24 cellular contexts compared by ENCODE assay signal in the genomic region with DNA sequence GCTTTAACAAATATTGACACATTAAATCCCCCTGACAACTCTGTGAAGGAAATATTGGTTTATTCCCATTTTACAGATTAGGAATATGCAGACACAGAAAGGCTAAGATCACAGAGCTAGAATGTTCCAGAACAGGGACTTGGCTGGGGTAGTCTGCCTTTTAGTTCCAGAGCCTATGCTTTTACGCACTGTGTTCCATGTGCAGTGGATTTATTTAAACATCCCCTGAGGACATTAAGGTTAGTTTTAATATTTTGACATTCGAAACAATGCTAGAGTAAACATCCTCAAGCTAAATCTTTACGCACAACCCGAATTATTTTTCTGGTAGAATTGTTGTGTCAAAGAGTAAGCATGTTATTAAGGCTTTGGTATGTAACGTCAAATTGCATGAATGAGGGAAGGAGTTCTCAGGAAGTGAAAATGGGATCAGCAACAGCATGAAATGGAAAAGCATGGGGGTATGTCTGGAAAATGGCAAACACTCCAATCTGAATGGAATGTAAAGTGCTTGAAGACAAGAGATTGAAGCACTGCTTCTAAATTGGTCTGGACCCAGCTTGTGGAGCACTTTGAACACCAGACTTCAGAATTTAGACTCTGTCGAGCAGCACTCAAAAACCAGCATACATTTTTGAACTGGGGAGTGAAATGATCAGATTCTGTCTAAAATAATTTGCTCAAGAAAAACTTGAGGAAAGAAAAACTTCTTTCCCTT.
"Had no signal": no experiment of that assay in that cellular context is flagged by ENCODE, and none has a peak within 500 bp of the region (broad histone marks: within the 10 kb centered on the region; RNA-seq: fewer than 3 reads in every experiment).

No MANE protein-coding gene starts in this region.

- H3K4me1 Mint-ChIP-seq: activated naive CD8-positive, alpha-beta T cell treated with anti-CD3 and anti-CD28 coated beads, Interleukin-2, amount 10 ng/mL, durations not matched to agents 7 days and 5 days had no signal

- DNase-seq: activated CD4-positive, alpha-beta T cell treated with anti-CD3 and anti-CD28 coated beads, Interleukin-2, amount 10 ng/mL, durations not matched to agents 24 days and 14 days; activated CD4-positive, alpha-beta T cell treated with anti-CD3 and anti-CD28 coated beads, Interleukin-2, amount 50 U/mL, for 4 hours; activated CD8-positive, alpha-beta T cell treated with anti-CD3 and anti-CD28 coated beads for 36 hours; activated effector memory CD4-positive, alpha-beta T cell treated with anti-CD3 and anti-CD28 coated beads, Interleukin-2, amount 50 U/mL, for 16 hours; activated naive CD4-positive, alpha-beta T cell; activated naive CD8-positive, alpha-beta T cell treated with anti-CD3 and anti-CD28 coated beads, Interleukin-2, amount 10 ng/mL, durations not matched to agents 7 days and 5 days; activated T-cell treated with anti-CD3 and anti-CD28 coated beads, Interleukin-2, amount 50 U/mL, for 1 hour; activated T-cell treated with anti-CD3 and anti-CD28 coated beads, Interleukin-2, amount 50 U/mL, for 72 hours; amygdala; Karpas-422; KBM-7; NCI-H1105; NCI-H146; NCI-H1930; NCI-H345; NCI-H524; SHP77; SJCRH30; SK-N-SH had no signal

- H3K36me3 Mint-ChIP-seq: activated naive CD4-positive, alpha-beta T cell treated with anti-CD3 and anti-CD28 coated beads, Interleukin-2, amount 50 U/mL, for 24 hours; activated naive CD8-positive, alpha-beta T cell treated with anti-CD3 and anti-CD28 coated beads, Interleukin-2, amount 10 ng/mL, durations not matched to agents 7 days and 5 days had no signal

- ATAC-seq: activated CD8-positive, alpha-beta T cell treated with anti-CD3 and anti-CD28 coated beads for 36 hours; activated T-cell treated with anti-CD3 and anti-CD28 coated beads, Interleukin-2, amount 50 U/mL, for 72 hours; activated T-helper 17 cell treated with anti-CD3 and anti-CD28 coated beads, Interleukin-2, amount 50 U/mL, for 72 hours; Panc1 had no signal

- H3K9me3 Mint-ChIP-seq: activated CD4-positive, alpha-beta T cell treated with anti-CD3 and anti-CD28 coated beads, Interleukin-2, amount 10 ng/mL, durations not matched to agents 24 days and 14 days; activated CD8-positive, alpha-beta T cell treated with anti-CD3 and anti-CD28 coated beads for 36 hours; activated naive CD4-positive, alpha-beta T cell treated with anti-CD3 and anti-CD28 coated beads, Interleukin-2, amount 50 U/mL, for 24 hours; activated naive CD8-positive, alpha-beta T cell treated with anti-CD3 and anti-CD28 coated beads, Interleukin-2, amount 10 ng/mL, durations not matched to agents 7 days and 5 days; activated T-cell treated with anti-CD3 and anti-CD28 coated beads, Interleukin-2, amount 50 U/mL, for 72 hours; activated T-helper 17 cell treated with anti-CD3 and anti-CD28 coated beads, Interleukin-2, amount 50 U/mL, for 72 hours; T-helper 1 cell treated with Interleukin-12 subunit alpha and Interleukin-12 subunit beta and Interleukin-4 antibody, amounts not matched to agents 30 μg/mL and 1 μg/mL, for 36 hours; T-helper 2 cell treated with Interferon-gamma antibody and Interleukin-4, amounts not matched to agents 5 μg/mL and 100 μg/mL, for 36 hours had no signal

- H3K4me3 Mint-ChIP-seq: activated CD4-positive, alpha-beta T cell treated with anti-CD3 and anti-CD28 coated beads, Interleukin-2, amount 10 ng/mL, durations not matched to agents 24 days and 14 days; activated CD8-positive, alpha-beta T cell treated with anti-CD3 and anti-CD28 coated beads for 36 hours; activated naive CD4-positive, alpha-beta T cell treated with anti-CD3 and anti-CD28 coated beads, Interleukin-2, amount 50 U/mL, for 24 hours; activated naive CD8-positive, alpha-beta T cell treated with anti-CD3 and anti-CD28 coated beads, Interleukin-2, amount 10 ng/mL, durations not matched to agents 7 days and 5 days; activated T-cell treated with anti-CD3 and anti-CD28 coated beads, Interleukin-2, amount 50 U/mL, for 72 hours; activated T-helper 17 cell treated with anti-CD3 and anti-CD28 coated beads, Interleukin-2, amount 50 U/mL, for 72 hours; T-helper 1 cell treated with Interleukin-12 subunit alpha and Interleukin-12 subunit beta and Interleukin-4 antibody, amounts not matched to agents 30 μg/mL and 1 μg/mL, for 36 hours; T-helper 2 cell treated with Interferon-gamma antibody and Interleukin-4, amounts not matched to agents 5 μg/mL and 100 μg/mL, for 36 hours had no signal

- H3K27me3 Mint-ChIP-seq: activated CD8-positive, alpha-beta T cell treated with anti-CD3 and anti-CD28 coated beads for 36 hours; activated naive CD4-positive, alpha-beta T cell treated with anti-CD3 and anti-CD28 coated beads, Interleukin-2, amount 50 U/mL, for 24 hours; activated T-helper 17 cell treated with anti-CD3 and anti-CD28 coated beads, Interleukin-2, amount 50 U/mL, for 72 hours had no signal

- H3K27ac Mint-ChIP-seq: activated CD4-positive, alpha-beta T cell treated with anti-CD3 and anti-CD28 coated beads, Interleukin-2, amount 10 ng/mL, durations not matched to agents 24 days and 14 days; activated CD8-positive, alpha-beta T cell treated with anti-CD3 and anti-CD28 coated beads for 36 hours; activated naive CD4-positive, alpha-beta T cell treated with anti-CD3 and anti-CD28 coated beads, Interleukin-2, amount 50 U/mL, for 24 hours; activated naive CD8-positive, alpha-beta T cell treated with anti-CD3 and anti-CD28 coated beads, Interleukin-2, amount 10 ng/mL, durations not matched to agents 7 days and 5 days; activated T-cell treated with anti-CD3 and anti-CD28 coated beads, Interleukin-2, amount 50 U/mL, for 72 hours; activated T-helper 17 cell treated with anti-CD3 and anti-CD28 coated beads, Interleukin-2, amount 50 U/mL, for 72 hours; T-helper 1 cell treated with Interleukin-12 subunit alpha and Interleukin-12 subunit beta and Interleukin-4 antibody, amounts not matched to agents 30 μg/mL and 1 μg/mL, for 36 hours; T-helper 2 cell treated with Interferon-gamma antibody and Interleukin-4, amounts not matched to agents 5 μg/mL and 100 μg/mL, for 36 hours had no signal
